ENCODE assay signal across 8 cellular contexts in the genomic region with DNA sequence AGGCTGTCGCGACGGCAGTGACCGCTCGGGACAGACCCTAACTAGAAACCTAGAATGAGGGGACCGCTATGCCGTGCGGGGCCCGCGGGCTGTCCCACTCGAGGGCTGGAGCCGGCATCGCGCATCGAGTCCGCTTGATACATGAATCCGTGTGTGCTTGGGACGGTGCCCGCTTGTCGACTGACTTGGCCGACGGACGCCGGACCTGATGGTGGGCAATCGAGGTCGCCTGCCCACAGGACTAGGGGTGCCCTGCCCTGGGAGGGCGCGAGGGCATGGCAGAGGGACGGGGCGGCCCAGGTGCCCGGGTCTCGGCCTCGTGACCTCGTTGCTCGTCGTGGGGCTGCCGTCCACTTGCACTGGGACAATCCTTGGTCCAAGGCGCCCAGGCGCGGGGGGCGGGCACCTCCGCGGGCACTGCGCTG. TPM values are rescaled to one million over a fixed set of nuclear protein-coding genes. Genes with fewer than 3 reads are reported as not detected.
DNase-seq lines count a peak whose midpoint lies in the region; ATAC-seq and TF ChIP-seq lines count a peak whose summit lies in the region.

No MANE protein-coding gene starts in this region.

- peak overlapping the region; percentile 100 for H3K27ac Mint-ChIP-seq in GM23338
- H3K27ac Mint-ChIP-seq in effector memory CD8-positive, alpha-beta T cell, result peak overlapping the region; percentile 99 to 100
- H3K27ac Mint-ChIP-seq in naive thymus-derived CD8-positive, alpha-beta T cell, result peak overlapping the region; percentile 100

- peaks cover 2% of the 10 kb centered on the region for H3K9me3 ChIP-seq in WERI-Rb-1 (ENCODE audit: severe bottlenecking)

- ATAC-seq in GM23338, result peak; percentile 2
- no peak for ATAC-seq in effector memory CD8-positive, alpha-beta T cell (replicated peaks)
- ATAC-seq in naive thymus-derived CD8-positive, alpha-beta T cell, result peak; percentile 2 to 7

- H3F3A ChIP-seq in GM23338 (replicated peaks; ENCODE audit: low read depth), result peaks cover 32% of the 10 kb centered on the region

- DNase-seq in GM23338 (ENCODE audit: low spot score) (no peak), WERI-Rb-1 (no peak), KBM-7 (no peak), HCEC 1CT (no peak), NCI-H1417 (lab: John Stamatoyannopoulos, UW) (no peak)
- DNase-seq in effector memory CD8-positive, alpha-beta T cell, result peak in 1 of 3 experiments; percentile 52
- peak in 3 of 10 donors; percentile 47 to 82 (median 49) for DNase-seq in naive thymus-derived CD8-positive, alpha-beta T cell

- peaks cover 17% of the 10 kb centered on the region for H4K20me1 ChIP-seq in GM23338 (replicated peaks; ENCODE audit: insufficient read depth)

- peaks cover 64% of the 10 kb centered on the region for H3K79me2 ChIP-seq in GM23338 (replicated peaks; ENCODE audit: insufficient read depth)

- H2AFZ ChIP-seq in GM23338, result no peak overlapping the region

- in situ Hi-C loops in KBM-7 (cut with MboI; ENCODE audit: low pct_unique_long_range_greater_than_20kb, low sequenced_read_pairs), result no loop called here

- TF ChIP-seq CTCF in C4-2B (conservative IDR thresholded peaks at IDR 0.05) (no peak), GM23338 (conservative IDR thresholded peaks at IDR 0.05; ENCODE audit: low read depth in 2 of 2) (no peak), WERI-Rb-1 (IDR thresholded peaks at IDR 0.05; ENCODE audit: low read depth, low read length) (no peak)

- no peaks in the 10 kb centered on the region for H3K9me2 ChIP-seq in GM23338 (ENCODE audit: insufficient read depth)

- peaks cover 51% of the 10 kb centered on the region for H3K27me3 Mint-ChIP-seq in GM23338 (ENCODE audit: insufficient read depth, low read depth, poor library complexity)
- no peaks in the 10 kb centered on the region for H3K27me3 Mint-ChIP-seq in effector memory CD8-positive, alpha-beta T cell
- peaks cover 0 to 4% (median 0%) of the 10 kb centered on the region in 5 donors for H3K27me3 Mint-ChIP-seq in naive thymus-derived CD8-positive, alpha-beta T cell

- H3K4me3 Mint-ChIP-seq in GM23338, result peak overlapping the region; percentile 96
- H3K4me3 Mint-ChIP-seq in effector memory CD8-positive, alpha-beta T cell, result peak overlapping the region; percentile 86 to 98
- peak overlapping the region; percentile 91 to 99 (median 96) for H3K4me3 Mint-ChIP-seq in naive thymus-derived CD8-positive, alpha-beta T cell

- H3K4me3 ChIP-seq in GM23338 (peak overlapping the region; percentile 88), WERI-Rb-1 (ENCODE audit: low read depth, low read length) (peak overlapping the region; percentile 74)

- H3K27me3 ChIP-seq in GM23338 (ENCODE audit: insufficient read depth), result no peaks in the 10 kb centered on the region
- no peaks in the 10 kb centered on the region for H3K27me3 ChIP-seq in WERI-Rb-1 (ENCODE audit: insufficient read depth, low read depth, severe bottlenecking)

- H3K27ac ChIP-seq in C4-2B (peak overlapping the region; percentile 98), GM23338 (ENCODE audit: low read depth) (peak overlapping the region; percentile 100), WERI-Rb-1 (peak overlapping the region; percentile 100)

- peaks cover 27% of the 10 kb centered on the region for H3K36me3 ChIP-seq in GM23338 (ENCODE audit: insufficient read depth)
- peaks cover 48% of the 10 kb centered on the region for H3K36me3 ChIP-seq in WERI-Rb-1

- POLR2A ChIA-PET in naive thymus-derived CD8-positive, alpha-beta T cell (lab: Charles Lee), result interaction anchor here (0.7 to 6.2 kb wide), 28 partner anchors 7 to 1786 kb away, joined by 3 to 158 read pairs (median 6); a partner anchor contains a TSS

- H3K9me3 Mint-ChIP-seq in GM23338, result peaks cover 22% of the 10 kb centered on the region
- no peaks in the 10 kb centered on the region for H3K9me3 Mint-ChIP-seq in effector memory CD8-positive, alpha-beta T cell
- peaks cover 0 to 4% (median 0%) of the 10 kb centered on the region in 9 donors for H3K9me3 Mint-ChIP-seq in naive thymus-derived CD8-positive, alpha-beta T cell

- peaks cover 16% of the 10 kb centered on the region for H3K4me1 Mint-ChIP-seq in GM23338
- peaks cover 25 to 41% of the 10 kb centered on the region in 2 donors for H3K4me1 Mint-ChIP-seq in effector memory CD8-positive, alpha-beta T cell (ENCODE audit: low read depth in 2 of 2)
- H3K4me1 Mint-ChIP-seq in naive thymus-derived CD8-positive, alpha-beta T cell, result peaks cover 19 to 40% (median 32%) of the 10 kb centered on the region in 4 donors

- H3K36me3 Mint-ChIP-seq in GM23338 (ENCODE audit: low read depth), result peaks cover 36% of the 10 kb centered on the region
- peaks cover 72% of the 10 kb centered on the region for H3K36me3 Mint-ChIP-seq in effector memory CD8-positive, alpha-beta T cell (ENCODE audit: insufficient read depth)
- peaks cover 6 to 27% (median 14%) of the 10 kb centered on the region in 3 donors for H3K36me3 Mint-ChIP-seq in naive thymus-derived CD8-positive, alpha-beta T cell

- peak overlapping the region; percentile 95 for H3K4me2 ChIP-seq in GM23338

- peaks cover 23% of the 10 kb centered on the region for H3K4me1 ChIP-seq in GM23338 (ENCODE audit: insufficient read depth)

TF ChIP-seq in GM23338, 12 proteins besides CTCF, POLR2A, EP300 and RAD21 (continues in another document):
- TF ChIP-seq, protein P1, sequence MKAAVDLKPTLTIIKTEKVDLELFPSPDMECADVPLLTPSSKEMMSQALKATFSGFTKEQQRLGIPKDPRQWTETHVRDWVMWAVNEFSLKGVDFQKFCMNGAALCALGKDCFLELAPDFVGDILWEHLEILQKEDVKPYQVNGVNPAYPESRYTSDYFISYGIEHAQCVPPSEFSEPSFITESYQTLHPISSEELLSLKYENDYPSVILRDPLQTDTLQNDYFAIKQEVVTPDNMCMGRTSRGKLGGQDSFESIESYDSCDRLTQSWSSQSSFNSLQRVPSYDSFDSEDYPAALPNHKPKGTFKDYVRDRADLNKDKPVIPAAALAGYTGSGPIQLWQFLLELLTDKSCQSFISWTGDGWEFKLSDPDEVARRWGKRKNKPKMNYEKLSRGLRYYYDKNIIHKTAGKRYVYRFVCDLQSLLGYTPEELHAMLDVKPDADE (IDR thresholded peaks at IDR 0.05), result no peak
- no peak for TF ChIP-seq STAT1 (IDR thresholded peaks at IDR 0.05; ENCODE audit: unreplicated experiment)
- no peak for TF ChIP-seq ZNF114 (CRISPR knock-in tag; IDR thresholded peaks at IDR 0.05)
- TF ChIP-seq EZH2phosphoT487 (IDR thresholded peaks at IDR 0.05; ENCODE audit: unreplicated experiment), result no peak
- no peak for TF ChIP-seq EZH2 (IDR thresholded peaks at IDR 0.05; ENCODE audit: low read depth, unreplicated experiment)
- no peak for TF ChIP-seq JUNB (IDR thresholded peaks at IDR 0.05; ENCODE audit: unreplicated experiment)
- TF ChIP-seq POLR2AphosphoS5 (IDR thresholded peaks at IDR 0.05; ENCODE audit: low read depth), result no peak
- TF ChIP-seq NANOG (IDR thresholded peaks at IDR 0.05; ENCODE audit: borderline replicate concordance), result no peak
- TF ChIP-seq, protein P2, sequence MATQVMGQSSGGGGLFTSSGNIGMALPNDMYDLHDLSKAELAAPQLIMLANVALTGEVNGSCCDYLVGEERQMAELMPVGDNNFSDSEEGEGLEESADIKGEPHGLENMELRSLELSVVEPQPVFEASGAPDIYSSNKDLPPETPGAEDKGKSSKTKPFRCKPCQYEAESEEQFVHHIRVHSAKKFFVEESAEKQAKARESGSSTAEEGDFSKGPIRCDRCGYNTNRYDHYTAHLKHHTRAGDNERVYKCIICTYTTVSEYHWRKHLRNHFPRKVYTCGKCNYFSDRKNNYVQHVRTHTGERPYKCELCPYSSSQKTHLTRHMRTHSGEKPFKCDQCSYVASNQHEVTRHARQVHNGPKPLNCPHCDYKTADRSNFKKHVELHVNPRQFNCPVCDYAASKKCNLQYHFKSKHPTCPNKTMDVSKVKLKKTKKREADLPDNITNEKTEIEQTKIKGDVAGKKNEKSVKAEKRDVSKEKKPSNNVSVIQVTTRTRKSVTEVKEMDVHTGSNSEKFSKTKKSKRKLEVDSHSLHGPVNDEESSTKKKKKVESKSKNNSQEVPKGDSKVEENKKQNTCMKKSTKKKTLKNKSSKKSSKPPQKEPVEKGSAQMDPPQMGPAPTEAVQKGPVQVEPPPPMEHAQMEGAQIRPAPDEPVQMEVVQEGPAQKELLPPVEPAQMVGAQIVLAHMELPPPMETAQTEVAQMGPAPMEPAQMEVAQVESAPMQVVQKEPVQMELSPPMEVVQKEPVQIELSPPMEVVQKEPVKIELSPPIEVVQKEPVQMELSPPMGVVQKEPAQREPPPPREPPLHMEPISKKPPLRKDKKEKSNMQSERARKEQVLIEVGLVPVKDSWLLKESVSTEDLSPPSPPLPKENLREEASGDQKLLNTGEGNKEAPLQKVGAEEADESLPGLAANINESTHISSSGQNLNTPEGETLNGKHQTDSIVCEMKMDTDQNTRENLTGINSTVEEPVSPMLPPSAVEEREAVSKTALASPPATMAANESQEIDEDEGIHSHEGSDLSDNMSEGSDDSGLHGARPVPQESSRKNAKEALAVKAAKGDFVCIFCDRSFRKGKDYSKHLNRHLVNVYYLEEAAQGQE (IDR thresholded peaks at IDR 0.05; ENCODE audit: unreplicated experiment), result no peak
- TF ChIP-seq ZNF331 (CRISPR knock-in tag; IDR thresholded peaks at IDR 0.05; ENCODE audit: low read depth), result no peak
- TF ChIP-seq CREB1 (CRISPR knock-in tag; IDR thresholded peaks at IDR 0.05; ENCODE audit: low read depth), result no peak

RNA-seq across cellular contexts. Expression of a gene that starts 0.7 kb away (rescaled TPM):
- 1,861 and 2,007 TPM in 2 replicates for total RNA-seq in GM23338 (2014; rRNA removed; shearing (Covaris generic))
- 8,990 and 10,188 TPM in 2 replicates for polyA plus RNA-seq in GM23338 (2016; fragmentation: Nextera tagmentation; extraction: Ambion mirVana)
- total RNA-seq in naive thymus-derived CD8-positive, alpha-beta T cell, result 1,000 to 10,000 TPM; 1,008 to 1,051 TPM
- polyA plus RNA-seq in naive thymus-derived CD8-positive, alpha-beta T cell, result 1,000 to 10,000 TPM; 1,851 to 2,224 (median 2,052) TPM
